23 cellular contexts compared by ENCODE assay signal in genomic region chr22:22358686-22359085, GRCh38.
DNase-seq lines count a peak whose midpoint lies in the region; ATAC-seq, FAIRE-seq and TF ChIP-seq lines count a peak whose summit lies in the region.
"Had no signal": no experiment of that assay in that cellular context is flagged by ENCODE, and none has a peak within 500 bp of the region (broad histone marks: within the 10 kb centered on the region; RNA-seq: fewer than 3 reads in every experiment).

No MANE protein-coding gene starts in this region.

- no peak overlapping the region for H3K9ac ChIP-seq in BLaER1
- H3K9ac ChIP-seq in OCI-LY1 (ENCODE audit: low read length): no peak overlapping the region
- H3K9ac ChIP-seq in K562 (ENCODE audit: insufficient read depth in 1 of 2, low read depth in 2 of 2, low read length in 2 of 2): no peak overlapping the region

- peak overlapping the region; percentile 54 for H3K27ac Mint-ChIP-seq in stimulated activated memory B cell treated with anti-CD40 and anti-IgM and Interleukin-4, amounts not matched to agents 10 μg/mL and 1 μg/mL and 100 μg/mL, for 72 hours
- H3K27ac Mint-ChIP-seq in activated naive CD4-positive, alpha-beta T cell treated with anti-CD3 and anti-CD28 coated beads, Interleukin-2, amount 50 U/mL, for 72 hours: no peak overlapping the region
- H3K27ac Mint-ChIP-seq: CD4-positive, CD25-positive, alpha-beta regulatory T cell; CD8-positive, alpha-beta memory T cell; H9 had no signal

- H3K79me2 ChIP-seq in OCI-LY1 (ENCODE audit: insufficient read depth, low read length) (no peaks in the 10 kb centered on the region), K562 (ENCODE audit: control insufficient read depth, insufficient read depth, low read length) (no peaks in the 10 kb centered on the region)

- in situ Hi-C loops in K562 (cut with MboI): no loop called here

- H3K36me3 Mint-ChIP-seq in stimulated activated memory B cell treated with anti-CD40 and anti-IgM and Interleukin-4, amounts not matched to agents 10 μg/mL and 1 μg/mL and 100 μg/mL, for 72 hours: peaks cover 5% of the 10 kb centered on the region
- H3K36me3 Mint-ChIP-seq in activated naive CD4-positive, alpha-beta T cell treated with anti-CD3 and anti-CD28 coated beads, Interleukin-2, amount 50 U/mL, for 72 hours: no peaks in the 10 kb centered on the region
- H3K36me3 Mint-ChIP-seq: CD4-positive, CD25-positive, alpha-beta regulatory T cell had no signal

- H3K9me2 ChIP-seq in OCI-LY1 (ENCODE audit: low read depth, low read length): no peaks in the 10 kb centered on the region

- WGBS in K562 (ENCODE audit: insufficient coverage, low coverage, missing lambda C conversion rate): 0% methylated on average over 2 of the region's 2 CpGs

- no peak overlapping the region for H3K4me3 ChIP-seq in BLaER1
- no peak overlapping the region for H3K4me3 ChIP-seq in OCI-LY1 (ENCODE audit: low read depth, low read length, poor library complexity, severe bottlenecking)
- H3K4me3 ChIP-seq in K562: no peak overlapping the region
- H3K4me3 ChIP-seq: A549 had no signal

- H3F3A ChIP-seq in OCI-LY1 (ENCODE audit: insufficient read depth, low read length): no peaks in the 10 kb centered on the region

- H3K4me1 Mint-ChIP-seq in stimulated activated memory B cell treated with anti-CD40 and anti-IgM and Interleukin-4, amounts not matched to agents 10 μg/mL and 1 μg/mL and 100 μg/mL, for 72 hours: peaks cover 52% of the 10 kb centered on the region

- H4K20me1 ChIP-seq in BLaER1 (no peaks in the 10 kb centered on the region), OCI-LY1 (ENCODE audit: insufficient read depth, low read length) (no peaks in the 10 kb centered on the region), K562 (replicated peaks; ENCODE audit: control insufficient read depth, insufficient read depth, low read length) (peaks cover 19% of the 10 kb centered on the region; the same call in 1 of the 2 replicates)

- CTCF ChIA-PET in K562 (lab: Yijun Ruan, JAX; ENCODE audit: low intra/inter-chr PET ratio): interaction anchor here (0.7 to 2.2 kb wide), 2 partner anchors 64 to 208 kb away, joined by 3 to 11 read pairs; no protein-coding TSS in a partner anchor

- TF ChIP-seq CTCF in OCI-LY1 (IDR thresholded peaks at IDR 0.05; ENCODE audit: low read length) (no peak), K562 (IDR thresholded peaks at IDR 0.05 in 2 of 3, conservative IDR thresholded peaks at IDR 0.05 in 1 of 3; ENCODE audit: insufficient read depth in 2 of 3, low read depth in 1 of 3, low read length in 3 of 3) (no peak)

- peak overlapping the region; percentile 61 for H3K4me2 ChIP-seq in BLaER1
- H3K4me2 ChIP-seq in OCI-LY1 (ENCODE audit: low read length): no peak overlapping the region
- H3K4me2 ChIP-seq in K562 (ENCODE audit: insufficient read depth, low read length): no peak overlapping the region
- H3K4me2 ChIP-seq: A549 had no signal

- H3K36me3 ChIP-seq in BLaER1: no peaks in the 10 kb centered on the region
- no peaks in the 10 kb centered on the region for H3K36me3 ChIP-seq in OCI-LY1 (ENCODE audit: insufficient read depth, low read length)
- H3K36me3 ChIP-seq in K562 (ENCODE audit: control insufficient read depth, insufficient read depth, low read length): no peaks in the 10 kb centered on the region

- peaks cover 4% of the 10 kb centered on the region for H3K9me3 Mint-ChIP-seq in stimulated activated memory B cell treated with anti-CD40 and anti-IgM and Interleukin-4, amounts not matched to agents 10 μg/mL and 1 μg/mL and 100 μg/mL, for 72 hours
- no peaks in the 10 kb centered on the region for H3K9me3 Mint-ChIP-seq in activated naive CD4-positive, alpha-beta T cell treated with anti-CD3 and anti-CD28 coated beads, Interleukin-2, amount 50 U/mL, for 72 hours
- H3K9me3 Mint-ChIP-seq: CD8-positive, alpha-beta memory T cell had no signal

- DNase-seq in K562 (ENCODE audit: extremely low read depth in 1 of 4, low spot score in 3 of 4): no peak
- no peak for DNase-seq in cardiac septum (ENCODE audit: low spot score)
- no peak for DNase-seq in dermis blood vessel endothelial cell
- DNase-seq in activated naive CD4-positive, alpha-beta T cell treated with anti-CD3 and anti-CD28 coated beads, Interleukin-2, amount 50 U/mL, for 72 hours (ENCODE audit: low spot score in 2 of 2): no peak
- DNase-seq: C1 segment of cervical spinal cord; CD4-positive, CD25-positive, alpha-beta regulatory T cell; CD8-positive, alpha-beta memory T cell; COR-L47; DMS 273 treated with DMSO at 0.1 percent for 48 hours; DMS53; DND-41; H9; IMR-90 had no signal

- no peak for ATAC-seq in K562
- no peak for ATAC-seq in stimulated activated memory B cell treated with anti-CD40 and anti-IgM and Interleukin-4, amounts not matched to agents 10 μg/mL and 1 μg/mL and 100 μg/mL, for 72 hours
- ATAC-seq in activated naive CD4-positive, alpha-beta T cell treated with anti-CD3 and anti-CD28 coated beads, Interleukin-2, amount 50 U/mL, for 72 hours: no peak
- ATAC-seq: A549 had no signal

- peak overlapping the region; percentile 2 for H3K4me3 Mint-ChIP-seq in stimulated activated memory B cell treated with anti-CD40 and anti-IgM and Interleukin-4, amounts not matched to agents 10 μg/mL and 1 μg/mL and 100 μg/mL, for 72 hours
- H3K4me3 Mint-ChIP-seq: CD4-positive, CD25-positive, alpha-beta regulatory T cell; CD8-positive, alpha-beta memory T cell; H9 had no signal

- TF ChIP-seq EP300 in K562 (IDR thresholded peaks at IDR 0.05; ENCODE audit: low read length): no peak

- H3K4me1 ChIP-seq in BLaER1 (peaks cover 52% of the 10 kb centered on the region), OCI-LY1 (ENCODE audit: insufficient read depth, low read length, severe bottlenecking) (peaks cover 32% of the 10 kb centered on the region), K562 (replicated peaks in 1 of 2; ENCODE audit: control insufficient read depth in 2 of 2, insufficient read depth in 2 of 2, low read length in 2 of 2) (peaks cover 0 to 5% of the 10 kb centered on the region in 2 experiments; a peak in 1 of 5 replicates)
- H3K4me1 ChIP-seq: A549 had no signal

- POLR2A ChIA-PET in K562 (lab: Yijun Ruan, JAX): no interaction called here

- no peak for TF ChIP-seq POLR2A in K562 (conservative IDR thresholded peaks at IDR 0.05)

- no peaks in the 10 kb centered on the region for H3K9me1 ChIP-seq in K562 (ENCODE audit: control insufficient read depth, insufficient read depth, low read length)

- H3K9me3 ChIP-seq in BLaER1: no peaks in the 10 kb centered on the region
- H3K9me3 ChIP-seq in OCI-LY1 (ENCODE audit: low read length): no peaks in the 10 kb centered on the region
- no peaks in the 10 kb centered on the region for H3K9me3 ChIP-seq in K562 (replicated peaks; ENCODE audit: control insufficient read depth, insufficient read depth, low read depth, low read length)
- H3K9me3 ChIP-seq: A549 had no signal

- H3K27me3 ChIP-seq in BLaER1: no peaks in the 10 kb centered on the region
- no peaks in the 10 kb centered on the region for H3K27me3 ChIP-seq in OCI-LY1 (ENCODE audit: insufficient read depth, low read length)
- peaks cover 11 to 25% of the 10 kb centered on the region in 2 experiments; a peak in 3 of 5 replicates for H3K27me3 ChIP-seq in K562 (ENCODE audit: control insufficient read depth in 2 of 2, insufficient read depth in 2 of 2, low read length in 2 of 2)

- no peak overlapping the region for H2AFZ ChIP-seq in OCI-LY1 (ENCODE audit: low read length)
- no peak overlapping the region for H2AFZ ChIP-seq in K562 (ENCODE audit: low read depth, low read length)

- intact Hi-C loops in K562 (cut with micrococcal nuclease): loop anchor here (5.0 to 10.0 kb wide), 2 partner anchors 234 to 326 kb away; no protein-coding TSS in a partner anchor
- intact Hi-C loops in cardiac septum (cut with DNase I): no loop called here

- BruUV-seq in K562 (replicated peaks; lab: Mats Ljungman, UMichigan): no TSS peak

- H3K27me3 Mint-ChIP-seq in stimulated activated memory B cell treated with anti-CD40 and anti-IgM and Interleukin-4, amounts not matched to agents 10 μg/mL and 1 μg/mL and 100 μg/mL, for 72 hours: no peaks in the 10 kb centered on the region

- H3K27ac ChIP-seq in BLaER1: peak overlapping the region; percentile 86; the same call in 1 of the 2 replicates
- H3K27ac ChIP-seq in OCI-LY1 (ENCODE audit: low read depth, low read length, poor library complexity, severe bottlenecking): peak overlapping the region; percentile 69
- H3K27ac ChIP-seq in K562 (ENCODE audit: extremely low read depth, low read depth, low read length): no peak overlapping the region
- H3K27ac ChIP-seq: 22Rv1, A549 had no signal

- TF ChIP-seq RAD21 in K562 (CRISPR knock-in tag; conservative IDR thresholded peaks at IDR 0.05 in 1 of 2, IDR thresholded peaks at IDR 0.05 in 1 of 2): no peak

- no peak for FAIRE-seq in K562 (lab: Jason Lieb, UNC)
- FAIRE-seq: A549, G401.6, GM12891, GM19239, H1, HTR-8/SVneo had no signal

TF ChIP-seq in K562, 482 proteins besides CTCF, POLR2A, EP300 and RAD21 (continues in another document):
- TF ChIP-seq ZNF695 (CRISPR knock-in tag; IDR thresholded peaks at IDR 0.05) (no peak), CLOCK (CRISPR knock-in tag; IDR thresholded peaks at IDR 0.05; ENCODE audit: borderline replicate concordance) (0 out of 2 replicates have a peak, but pooled peaks have one; percentile 38), GABPB1 (CRISPR knock-in tag; IDR thresholded peaks at IDR 0.05) (no peak), IRF1 (CRISPR knock-in tag; IDR thresholded peaks at IDR 0.05; ENCODE audit: borderline replicate concordance) (no peak)
